20 cellular contexts compared by ENCODE assay signal in the genomic region with DNA sequence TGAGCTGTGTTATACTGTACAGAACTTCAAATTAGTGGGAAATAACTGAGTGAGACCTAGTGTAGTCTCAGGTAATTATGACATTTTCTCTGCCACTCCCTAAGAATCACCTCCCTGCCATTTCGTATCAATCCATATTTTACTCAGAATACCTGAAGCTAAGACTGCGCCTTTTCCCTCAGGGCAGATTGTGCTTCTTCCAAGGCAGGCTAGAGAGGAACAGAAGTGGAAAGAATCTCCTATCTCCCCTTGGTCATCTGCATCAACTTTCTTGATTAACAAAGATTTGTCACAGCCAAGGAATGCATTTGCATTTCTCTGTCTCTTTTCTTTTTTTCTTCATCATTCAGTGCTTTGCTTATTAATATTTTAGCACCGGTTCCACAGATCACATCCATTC.
"Had no signal": no experiment of that assay in that cellular context is flagged by ENCODE, and none has a peak within 500 bp of the region (broad histone marks: within the 10 kb centered on the region; RNA-seq: fewer than 3 reads in every experiment).

No MANE protein-coding gene starts in this region.

- H3K4me3 Mint-ChIP-seq: natural killer cell; stimulated activated naive CD8-positive, alpha-beta T cell treated with anti-CD3 and anti-CD28 coated beads, Interleukin-15, amount 100 ng/mL, for 72 hours had no signal

- H3K9ac ChIP-seq: parathyroid adenoma had no signal

- H3K4me1 Mint-ChIP-seq: natural killer cell; stimulated activated naive CD8-positive, alpha-beta T cell treated with anti-CD3 and anti-CD28 coated beads, Interleukin-15, amount 100 ng/mL, for 72 hours had no signal

- DNase-seq: dermis blood vessel endothelial cell; hypothalamus; kidney; natural killer cell; right lobe of liver; small intestine; stimulated activated CD4-positive, alpha-beta T cell treated with anti-CD3 and anti-CD28 coated beads, Interleukin-12 subunit alpha, Interleukin-12 subunit beta, amount 100 ng/mL, for 4 hours; stimulated activated CD4-positive, alpha-beta T cell treated with anti-CD3 and anti-CD28 coated beads, Interleukin-1b, Interleukin-23, amount 100 ng/mL, for 48 hours; stimulated activated CD4-positive, alpha-beta T cell treated with anti-CD3 and anti-CD28 coated beads, Interleukin-4, amount 100 ng/mL, for 1 hour; stimulated activated CD8-positive, alpha-beta memory T cell treated with anti-CD3 and anti-CD28 coated beads, Interleukin-4, amount 100 ng/mL, for 48 hours; stimulated activated naive CD4-positive, alpha-beta T cell; stimulated activated naive CD8-positive, alpha-beta T cell treated with anti-CD3 and anti-CD28 coated beads, Interleukin-15, amount 100 ng/mL, for 72 hours; transverse colon had no signal

- ATAC-seq: left lobe of liver; natural killer cell; right lobe of liver; stimulated activated naive CD8-positive, alpha-beta T cell treated with anti-CD3 and anti-CD28 coated beads, Interleukin-15, amount 100 ng/mL, for 72 hours had no signal

- H3K36me3 ChIP-seq: neutrophil, right lobe of liver, suprapubic skin, transverse colon had no signal

- H3K27me3 ChIP-seq: neutrophil, right lobe of liver, suprapubic skin, transverse colon had no signal

- H3K4me1 ChIP-seq: parathyroid adenoma, right lobe of liver, suprapubic skin, transverse colon had no signal

- H3K9me3 Mint-ChIP-seq: stimulated activated naive CD8-positive, alpha-beta T cell treated with anti-CD3 and anti-CD28 coated beads, Interleukin-15, amount 100 ng/mL, for 72 hours had no signal

- H2AFZ ChIP-seq: parathyroid adenoma had no signal

- H3K9me3 ChIP-seq: neutrophil, right lobe of liver, suprapubic skin, transverse colon had no signal

- H3K36me3 Mint-ChIP-seq: natural killer cell had no signal

- H3K27me3 Mint-ChIP-seq: progenitor cell of endocrine pancreas; stimulated activated naive CD8-positive, alpha-beta T cell treated with anti-CD3 and anti-CD28 coated beads, Interleukin-15, amount 100 ng/mL, for 72 hours had no signal

- H3K27ac Mint-ChIP-seq: natural killer cell; progenitor cell of endocrine pancreas; stimulated activated naive CD8-positive, alpha-beta T cell treated with anti-CD3 and anti-CD28 coated beads, Interleukin-15, amount 100 ng/mL, for 72 hours had no signal

- H3K27ac ChIP-seq: coronary artery, neutrophil, parathyroid adenoma, right lobe of liver, suprapubic skin, transverse colon had no signal

- H3K4me3 ChIP-seq: coronary artery, right lobe of liver, suprapubic skin, transverse colon had no signal

- FAIRE-seq: frontal cortex, kidney, small intestine had no signal

- H3K79me2 ChIP-seq: parathyroid adenoma had no signal
